8 cellular contexts compared by ENCODE assay signal in genomic region chr6:2148748-2149147, GRCh38.
"Had no signal": no experiment of that assay in that cellular context is flagged by ENCODE, and none has a peak within 500 bp of the region (broad histone marks: within the 10 kb centered on the region; RNA-seq: fewer than 3 reads in every experiment).

No MANE protein-coding gene starts in this region.

- H3K9me3 ChIP-seq: HAP-1 had no signal

- H3K27ac ChIP-seq: HL-60 had no signal

- DNase-seq: H7 had no signal

- ATAC-seq: GM23338, HCT116, HepG2, K562 had no signal

- H2AFZ ChIP-seq: GM23338 had no signal

- H3K36me3 ChIP-seq: HAP-1 had no signal

- H3K4me2 ChIP-seq: GM23338 had no signal

- H3K4me3 ChIP-seq: GM23338, HAP-1, K562 had no signal

- FAIRE-seq: H1, HepG2, K562 had no signal
